Comparison of ENCODE assay signal across 8 cellular contexts in genomic region chr17:3636154-3636907, GRCh38. TPM values are rescaled to one million over a fixed set of nuclear protein-coding genes. Genes with fewer than 3 reads are reported as not detected.
DNase-seq lines count a peak whose midpoint lies in the region; ATAC-seq, FAIRE-seq and TF ChIP-seq lines count a peak whose summit lies in the region.

TSS of gene CTNS (plus strand) at chr17:3636760. CDS start at chr17:3640207, 3,447 bp downstream.
TSS of gene SHPK (minus strand) at chr17:3636250. CDS start at chr17:3636219, 31 bp downstream.

- FAIRE-seq in H54 (lab: Jason Lieb, UNC) = peak; percentile 50

- peaks cover 4% of the 10 kb centered on the region for H3K36me3 Mint-ChIP-seq in natural killer cell treated with Interleukin-12 subunit alpha and Interleukin-12 subunit beta and Interleukin-15 and Interleukin-18, amount 100 ng/mL, for 72 hours

- H3K27me3 ChIP-seq in Loucy (ENCODE audit: insufficient read depth, low read length, poor library complexity, severe bottlenecking) = no peaks in the 10 kb centered on the region

- ATAC-seq in natural killer cell treated with Interleukin-12 subunit alpha and Interleukin-12 subunit beta and Interleukin-15 and Interleukin-18, amount 100 ng/mL, for 72 hours = peak; percentile 95 to 97
- ATAC-seq in stimulated activated naive CD8-positive, alpha-beta T cell treated with anti-CD3 and anti-CD28 coated beads, Interleukin-15, Interleukin-2, amounts not matched to agents 100 U/mL and 50 U/mL, for 24 hours = peak; percentile 96

- H3K9me2 ChIP-seq in Loucy (replicated peaks; ENCODE audit: low read depth, low read length) = no peaks in the 10 kb centered on the region

- DNase-seq in EL (peak; percentile 98), H54 (ENCODE audit: insufficient read length, low spot score) (peak; percentile 98), fibroblast of peridontal ligament (ENCODE audit: extremely low read depth) (peak; percentile 90)
- peak; percentile 92 for DNase-seq in activated T-helper 9 cell treated with anti-CD3 and anti-CD28 coated beads, Interleukin-2, amount 50 U/mL, for 16 hours (ENCODE audit: low read depth)
- DNase-seq in natural killer cell treated with Interleukin-12 subunit alpha and Interleukin-12 subunit beta and Interleukin-15 and Interleukin-18, amount 100 ng/mL, for 72 hours (ENCODE audit: low spot score) = peak; percentile 96
- DNase-seq in stimulated activated naive CD8-positive, alpha-beta T cell treated with anti-CD3 and anti-CD28 coated beads, Interleukin-15, Interleukin-2, amounts not matched to agents 100 U/mL and 50 U/mL, for 24 hours = peak; percentile 95

- H3K79me2 ChIP-seq in Loucy (ENCODE audit: insufficient read depth, low read length) = peaks cover 19% of the 10 kb centered on the region

- no peaks in the 10 kb centered on the region for H3F3A ChIP-seq in Loucy (ENCODE audit: low read depth)

- H2AFZ ChIP-seq in Loucy (ENCODE audit: low read length) = peak within 1 kb of the TSS; percentile 99

- no peaks in the 10 kb centered on the region for H3K9me3 ChIP-seq in Loucy (ENCODE audit: insufficient read depth, low read depth, low read length)

- peak within 1 kb of the TSS; percentile 98 for H3K4me3 ChIP-seq in Loucy (ENCODE audit: low read length, poor library complexity, severe bottlenecking)

- H3K27me3 Mint-ChIP-seq in natural killer cell treated with Interleukin-12 subunit alpha and Interleukin-12 subunit beta and Interleukin-15 and Interleukin-18, amount 100 ng/mL, for 72 hours = no peaks in the 10 kb centered on the region

- TF ChIP-seq POLR2A in H54 (IDR thresholded peaks at IDR 0.05; ENCODE audit: low read depth, low read length) = peak; percentile 91
- TF ChIP-seq POLR2A in Raji (IDR thresholded peaks at IDR 0.05; ENCODE audit: insufficient read depth, low read depth, low read length) = peak; percentile 79

- H3K4me2 ChIP-seq in Loucy (ENCODE audit: low read depth, low read length, poor library complexity, severe bottlenecking) = peak within 1 kb of the TSS; percentile 100

- peak within 1 kb of the TSS; percentile 89 for H3K4me3 Mint-ChIP-seq in natural killer cell treated with Interleukin-12 subunit alpha and Interleukin-12 subunit beta and Interleukin-15 and Interleukin-18, amount 100 ng/mL, for 72 hours

- peaks cover 21% of the 10 kb centered on the region for H3K4me1 ChIP-seq in Loucy (ENCODE audit: insufficient read depth, low read length, poor library complexity, severe bottlenecking)

- no peaks in the 10 kb centered on the region for H3K9me3 Mint-ChIP-seq in natural killer cell treated with Interleukin-12 subunit alpha and Interleukin-12 subunit beta and Interleukin-15 and Interleukin-18, amount 100 ng/mL, for 72 hours

- peak within 1 kb of the TSS; percentile 95 for H3K9ac ChIP-seq in Loucy (ENCODE audit: low read depth, low read length, poor library complexity, severe bottlenecking)

- H3K4me1 Mint-ChIP-seq in natural killer cell treated with Interleukin-12 subunit alpha and Interleukin-12 subunit beta and Interleukin-15 and Interleukin-18, amount 100 ng/mL, for 72 hours (ENCODE audit: low read depth in 2 of 2) = peaks cover 32 to 34% of the 10 kb centered on the region in 2 donors

- TF ChIP-seq CTCF in Loucy (conservative IDR thresholded peaks at IDR 0.05; ENCODE audit: low read length) = no peak

- H3K27ac Mint-ChIP-seq in natural killer cell treated with Interleukin-12 subunit alpha and Interleukin-12 subunit beta and Interleukin-15 and Interleukin-18, amount 100 ng/mL, for 72 hours = peak within 1 kb of the TSS; percentile 90 to 93

- H3K36me3 ChIP-seq in Loucy (ENCODE audit: insufficient read depth, low read length) = no peaks in the 10 kb centered on the region

- H4K20me1 ChIP-seq in Loucy (ENCODE audit: insufficient read depth, low read length, poor library complexity, severe bottlenecking) = peaks cover 4% of the 10 kb centered on the region

RNA-seq across cellular contexts. Expression of gene CTNS, which starts in this region (rescaled TPM):
- 10 to 100 TPM; 11.1 to 24.5 TPM for total RNA-seq in natural killer cell treated with Interleukin-12 subunit alpha and Interleukin-12 subunit beta and Interleukin-15 and Interleukin-18, amount 100 ng/mL, for 72 hours

RNA-seq across cellular contexts. Expression of gene SHPK, which starts in this region (rescaled TPM):
- 100 to 1,000 TPM in 1 of 2 donors, 10 to 100 TPM in 1; 67.2 to 121 TPM for total RNA-seq in natural killer cell treated with Interleukin-12 subunit alpha and Interleukin-12 subunit beta and Interleukin-15 and Interleukin-18, amount 100 ng/mL, for 72 hours

Comparison
In these comparisons a context has a peak if more than half of its experiments do, and no peak if none do; other contexts are left out.
1. Peak in every context shown above with its lines: DNase-seq, ATAC-seq and H3K4me3 ChIP-seq.